8 cellular contexts compared by ENCODE assay signal in the genomic region with DNA sequence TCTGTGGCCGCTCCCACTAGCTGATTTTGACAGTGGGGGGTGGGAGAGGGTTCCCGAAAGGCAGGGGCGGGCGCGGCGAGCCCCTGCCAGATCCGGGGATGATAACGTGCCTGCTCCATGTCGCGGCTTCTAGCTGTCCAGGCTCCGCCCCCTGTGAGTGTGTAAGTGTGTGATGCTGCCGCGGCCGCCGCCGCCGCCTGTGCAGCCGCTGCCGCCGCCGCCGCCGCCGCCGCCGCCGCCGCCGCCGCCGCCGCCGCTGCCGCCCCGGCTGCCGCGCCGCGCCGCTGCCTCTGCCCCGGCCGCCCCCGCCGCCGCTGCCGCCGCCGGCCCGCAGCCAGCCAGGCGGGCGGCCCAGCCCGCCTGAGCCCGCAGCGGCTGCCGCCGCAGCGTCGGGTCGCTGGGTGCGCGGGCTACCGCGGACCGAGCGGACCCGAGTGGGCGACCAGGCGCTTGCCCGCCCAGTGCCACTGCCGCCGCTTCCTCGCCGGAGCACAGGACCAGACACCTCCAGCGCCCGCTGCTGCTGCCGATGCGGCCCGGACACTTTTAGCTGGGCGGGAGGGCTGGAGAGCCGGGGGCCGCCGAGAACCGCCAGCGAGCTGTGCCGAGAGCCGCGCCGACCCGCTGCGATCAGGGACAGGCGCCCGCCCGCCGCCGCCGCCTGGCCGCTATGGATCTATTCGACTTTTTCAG.
DNase-seq lines count a peak whose midpoint lies in the region; ATAC-seq and TF ChIP-seq lines count a peak whose summit lies in the region.

A gene (plus strand): TSS at position 190 of the 693 bp plus-strand sequence. CDS start 481 bp downstream, at position 671.

- in situ Hi-C loops in astrocyte of the cerebellum (cut with HindIII; ENCODE audit: low sequenced_read_pairs): no loop called here

- TF ChIP-seq CTCF in GM10266 (IDR thresholded peaks at IDR 0.05; ENCODE audit: control insufficient read depth, insufficient read depth, low read depth, missing control alignments) (no peak), astrocyte of the cerebellum (IDR thresholded peaks at IDR 0.05; ENCODE audit: low read depth, low read length, missing control alignments) (no peak)

- ATAC-seq in HG03039 (IDR thresholded peaks at IDR 0.05; ENCODE audit: unreplicated experiment) (peak; percentile 49), SK-N-SH treated with all-trans-retinoic acid at 6 μM for 48 hours (peak; percentile 53)

- DNase-seq in GM10266 (ENCODE audit: extremely low spot score): peak; percentile 7
- DNase-seq in astrocyte of the cerebellum (ENCODE audit: low read depth): no peak
- DNase-seq in iPS-NIHi11 (ENCODE audit: low spot score): peak; percentile 33
- peak; percentile 70 for DNase-seq in stimulated activated CD4-positive, alpha-beta T cell treated with anti-CD3 and anti-CD28 coated beads, Interleukin-15, amount 100 ng/mL, for 24 hours
- no peak for DNase-seq in NCI-H1694 treated with DMSO at 0.1 percent for 48 hours (lab: John Stamatoyannopoulos, UW)
- DNase-seq in kidney glomerular epithelial cell (lab: John Stamatoyannopoulos, UW): no peak

- H3K4me3 ChIP-seq in astrocyte of the cerebellum (ENCODE audit: low read depth, low read length): peak within 1 kb of the TSS; percentile 51

TF ChIP-seq in SK-N-SH treated with all-trans-retinoic acid at 6 μM for 48 hours, 23 proteins besides CTCF, POLR2A, EP300 and RAD21:
- TF ChIP-seq, protein P1, sequence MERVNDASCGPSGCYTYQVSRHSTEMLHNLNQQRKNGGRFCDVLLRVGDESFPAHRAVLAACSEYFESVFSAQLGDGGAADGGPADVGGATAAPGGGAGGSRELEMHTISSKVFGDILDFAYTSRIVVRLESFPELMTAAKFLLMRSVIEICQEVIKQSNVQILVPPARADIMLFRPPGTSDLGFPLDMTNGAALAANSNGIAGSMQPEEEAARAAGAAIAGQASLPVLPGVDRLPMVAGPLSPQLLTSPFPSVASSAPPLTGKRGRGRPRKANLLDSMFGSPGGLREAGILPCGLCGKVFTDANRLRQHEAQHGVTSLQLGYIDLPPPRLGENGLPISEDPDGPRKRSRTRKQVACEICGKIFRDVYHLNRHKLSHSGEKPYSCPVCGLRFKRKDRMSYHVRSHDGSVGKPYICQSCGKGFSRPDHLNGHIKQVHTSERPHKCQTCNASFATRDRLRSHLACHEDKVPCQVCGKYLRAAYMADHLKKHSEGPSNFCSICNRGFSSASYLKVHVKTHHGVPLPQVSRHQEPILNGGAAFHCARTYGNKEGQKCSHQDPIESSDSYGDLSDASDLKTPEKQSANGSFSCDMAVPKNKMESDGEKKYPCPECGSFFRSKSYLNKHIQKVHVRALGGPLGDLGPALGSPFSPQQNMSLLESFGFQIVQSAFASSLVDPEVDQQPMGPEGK (CRISPR knock-in tag; IDR thresholded peaks at IDR 0.05; ENCODE audit: borderline replicate concordance): no peak
- TF ChIP-seq TCF4 (CRISPR knock-in tag; IDR thresholded peaks at IDR 0.05; ENCODE audit: borderline replicate concordance) (no peak), CSDC2 (CRISPR knock-in tag; IDR thresholded peaks at IDR 0.05) (no peak)
- TF ChIP-seq, protein P2, sequence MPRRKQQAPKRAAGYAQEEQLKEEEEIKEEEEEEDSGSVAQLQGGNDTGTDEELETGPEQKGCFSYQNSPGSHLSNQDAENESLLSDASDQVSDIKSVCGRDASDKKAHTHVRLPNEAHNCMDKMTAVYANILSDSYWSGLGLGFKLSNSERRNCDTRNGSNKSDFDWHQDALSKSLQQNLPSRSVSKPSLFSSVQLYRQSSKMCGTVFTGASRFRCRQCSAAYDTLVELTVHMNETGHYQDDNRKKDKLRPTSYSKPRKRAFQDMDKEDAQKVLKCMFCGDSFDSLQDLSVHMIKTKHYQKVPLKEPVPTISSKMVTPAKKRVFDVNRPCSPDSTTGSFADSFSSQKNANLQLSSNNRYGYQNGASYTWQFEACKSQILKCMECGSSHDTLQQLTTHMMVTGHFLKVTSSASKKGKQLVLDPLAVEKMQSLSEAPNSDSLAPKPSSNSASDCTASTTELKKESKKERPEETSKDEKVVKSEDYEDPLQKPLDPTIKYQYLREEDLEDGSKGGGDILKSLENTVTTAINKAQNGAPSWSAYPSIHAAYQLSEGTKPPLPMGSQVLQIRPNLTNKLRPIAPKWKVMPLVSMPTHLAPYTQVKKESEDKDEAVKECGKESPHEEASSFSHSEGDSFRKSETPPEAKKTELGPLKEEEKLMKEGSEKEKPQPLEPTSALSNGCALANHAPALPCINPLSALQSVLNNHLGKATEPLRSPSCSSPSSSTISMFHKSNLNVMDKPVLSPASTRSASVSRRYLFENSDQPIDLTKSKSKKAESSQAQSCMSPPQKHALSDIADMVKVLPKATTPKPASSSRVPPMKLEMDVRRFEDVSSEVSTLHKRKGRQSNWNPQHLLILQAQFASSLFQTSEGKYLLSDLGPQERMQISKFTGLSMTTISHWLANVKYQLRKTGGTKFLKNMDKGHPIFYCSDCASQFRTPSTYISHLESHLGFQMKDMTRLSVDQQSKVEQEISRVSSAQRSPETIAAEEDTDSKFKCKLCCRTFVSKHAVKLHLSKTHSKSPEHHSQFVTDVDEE (CRISPR knock-in tag; IDR thresholded peaks at IDR 0.05): no peak

Comparison
In these comparisons a context has a peak if more than half of its experiments do, and no peak if none do; other contexts are left out.
1. DNase-seq: peak in GM10266 (single experiment), iPS-NIHi11 (single experiment) and stimulated activated CD4-positive, alpha-beta T cell treated with anti-CD3 and anti-CD28 coated beads, Interleukin-15, amount 100 ng/mL, for 24 hours (single experiment); none in astrocyte of the cerebellum (single experiment), NCI-H1694 treated with DMSO at 0.1 percent for 48 hours (single experiment) and kidney glomerular epithelial cell (single experiment).